Comparison of ENCODE assay signal across 8 cellular contexts in genomic region chr10:71725998-71726672, GRCh38. TPM values are rescaled to one million over a fixed set of nuclear protein-coding genes. Genes with fewer than 3 reads are reported as not detected.
DNase-seq lines count a peak whose midpoint lies in the region; ATAC-seq and TF ChIP-seq lines count a peak whose summit lies in the region.

No MANE protein-coding gene starts in this region.

- peak overlapping the region in 10 of 11 experiments; percentile 76 to 97 (median 91); a peak in 18 of 22 replicates for H3K27ac ChIP-seq in BLaER1 treated with 17β-estradiol and CSF1 and Interleukin-3, amounts not matched to agents 10 nM and 100 nM
- no peak overlapping the region for H3K27ac ChIP-seq in KMS-11

- H3K9me3 ChIP-seq in BLaER1 treated with 17β-estradiol and CSF1 and Interleukin-3, amounts not matched to agents 10 nM and 100 nM (replicated peaks in 1 of 11), result no peaks in the 10 kb centered on the region

- DNase-seq in activated CD8-positive, alpha-beta memory T cell treated with anti-CD3 and anti-CD28 coated beads for 48 hours (ENCODE audit: low read depth in 2 of 3, low spot score in 2 of 3), result peak in 2 of 3 experiments; percentile 57 to 71
- DNase-seq in foreskin fibroblast (peak in 1 of 2 donors; percentile 48), G401 (ENCODE audit: low spot score) (no peak), Ammon's horn (ENCODE audit: low spot score) (no peak)
- peak in 2 of 3 donors; percentile 40 to 56 for DNase-seq in stimulated activated CD4-positive, alpha-beta T cell treated with anti-CD3 and anti-CD28 coated beads, TNF-alpha, amount 100 ng/mL, for 1 hour (ENCODE audit: low read depth in 3 of 3, low spot score in 1 of 3)

- no peaks in the 10 kb centered on the region for H3K36me3 ChIP-seq in BLaER1 treated with 17β-estradiol and CSF1 and Interleukin-3, amounts not matched to agents 10 nM and 100 nM
- no peaks in the 10 kb centered on the region for H3K36me3 ChIP-seq in KMS-11 (ENCODE audit: insufficient read depth)

- H3K4me1 ChIP-seq in BLaER1 treated with 17β-estradiol and CSF1 and Interleukin-3, amounts not matched to agents 10 nM and 100 nM, result peaks cover 58 to 94% (median 83%) of the 10 kb centered on the region in 10 experiments
- H3K4me1 ChIP-seq in KMS-11 (ENCODE audit: low read depth, poor library complexity, severe bottlenecking), result peaks cover 19% of the 10 kb centered on the region

- no peaks in the 10 kb centered on the region for H3K27me3 ChIP-seq in BLaER1 treated with 17β-estradiol and CSF1 and Interleukin-3, amounts not matched to agents 10 nM and 100 nM
- peaks cover 8% of the 10 kb centered on the region; the same call in 1 of the 2 replicates for H3K27me3 ChIP-seq in KMS-11 (ENCODE audit: insufficient read depth, low read depth)

- peak overlapping the region in 10 of 11 experiments; percentile 4 to 86 (median 76); a peak in 16 of 22 replicates for H3K9ac ChIP-seq in BLaER1 treated with 17β-estradiol and CSF1 and Interleukin-3, amounts not matched to agents 10 nM and 100 nM
- H3K9ac ChIP-seq in KMS-11, result no peak overlapping the region

- no peak overlapping the region for H3K4me3 ChIP-seq in BLaER1 treated with 17β-estradiol and CSF1 and Interleukin-3, amounts not matched to agents 10 nM and 100 nM
- H3K4me3 ChIP-seq in KMS-11 (IDR thresholded peaks at IDR 0.05; ENCODE audit: insufficient read depth, low read depth, low read length), result no peak overlapping the region
- no peak overlapping the region for H3K4me3 ChIP-seq in foreskin fibroblast (ENCODE audit: low read depth in 1 of 2, low read length in 2 of 2)

- no peaks in the 10 kb centered on the region for H4K20me1 ChIP-seq in BLaER1 treated with 17β-estradiol and CSF1 and Interleukin-3, amounts not matched to agents 10 nM and 100 nM
- H4K20me1 ChIP-seq in KMS-11 (ENCODE audit: insufficient read depth), result no peaks in the 10 kb centered on the region

- H3K4me2 ChIP-seq in BLaER1 treated with 17β-estradiol and CSF1 and Interleukin-3, amounts not matched to agents 10 nM and 100 nM, result peak overlapping the region; percentile 80 to 95 (median 86)
- no peak overlapping the region for H3K4me2 ChIP-seq in KMS-11

- no peak for ATAC-seq in GM19324 (IDR thresholded peaks at IDR 0.05; ENCODE audit: low FRiP score, unreplicated experiment)

- H3K79me2 ChIP-seq in KMS-11 (ENCODE audit: insufficient read depth, low read depth), result no peaks in the 10 kb centered on the region

- in situ Hi-C loops in G401 (cut with HindIII; ENCODE audit: low sequenced_read_pairs), result no loop called here

- TF ChIP-seq CTCF in KMS-11 (conservative IDR thresholded peaks at IDR 0.05; ENCODE audit: low read depth, low read length), result peak; percentile 51
- peak; percentile 33 for TF ChIP-seq CTCF in foreskin fibroblast (IDR thresholded peaks at IDR 0.05; ENCODE audit: low read depth, low read length)

- H2AFZ ChIP-seq in KMS-11 (ENCODE audit: low read depth), result no peak overlapping the region

RNA-seq across cellular contexts. Expression of gene C10orf105, which starts 6.6 kb away (rescaled TPM):
- total RNA-seq in G401 (2014; rRNA removed; shearing (Covaris generic)), result not detected in 2 replicates

RNA-seq across cellular contexts. Expression of gene VSIR, which starts 47.2 kb away (rescaled TPM):
- 1.2 and 1.5 TPM in 2 replicates for total RNA-seq in G401 (2014; rRNA removed; shearing (Covaris generic))

Comparison
In these comparisons a context has a peak if more than half of its experiments do, and no peak if none do; other contexts are left out.
1. DNase-seq: peak in activated CD8-positive, alpha-beta memory T cell treated with anti-CD3 and anti-CD28 coated beads for 48 hours (2 of 3) and stimulated activated CD4-positive, alpha-beta T cell treated with anti-CD3 and anti-CD28 coated beads, TNF-alpha, amount 100 ng/mL, for 1 hour (2 of 3); none in G401 (single experiment) and Ammon's horn (single experiment).